8 cellular contexts compared by ENCODE assay signal in genomic region chr9:129237195-129237611, GRCh38. TPM values are rescaled to one million over a fixed set of nuclear protein-coding genes. Genes with fewer than 3 reads are reported as not detected.
DNase-seq lines count a peak whose midpoint lies in the region; ATAC-seq and TF ChIP-seq lines count a peak whose summit lies in the region.

No MANE protein-coding gene starts in this region.

- H3K9me3 ChIP-seq in NT2/D1 (ENCODE audit: insufficient read depth, low read length) (no peaks in the 10 kb centered on the region), sigmoid colon (no peaks in the 10 kb centered on the region)

- peak overlapping the region; percentile 24 for H3K9ac ChIP-seq in NT2/D1 (ENCODE audit: insufficient read length, low read depth)

- intact Hi-C loops in sigmoid colon (cut with DNase I): no loop called here

- H3K27me3 ChIP-seq in NT2/D1 (ENCODE audit: insufficient read depth, insufficient read length) (no peaks in the 10 kb centered on the region), sigmoid colon (no peaks in the 10 kb centered on the region)

- peak; percentile 54 for DNase-seq in AG08396 (ENCODE audit: low spot score)
- no peak for DNase-seq in NT2/D1 (ENCODE audit: low read depth, low spot score)
- DNase-seq in activated T-helper 1 cell treated with Interleukin-2 at 50 U/mL for 16 hours (ENCODE audit: low read depth): peak; percentile 29
- peak; percentile 29 for DNase-seq in kidney tubule cell (ENCODE audit: low spot score)
- peak; percentile 54 to 61 for DNase-seq in stimulated activated CD8-positive, alpha-beta memory T cell treated with anti-CD3 and anti-CD28 coated beads, Interleukin-7, amount 100 ng/mL, for 4 hours (ENCODE audit: low read depth in 2 of 2)
- no peak for DNase-seq in KG1 (lab: John Stamatoyannopoulos, UW)
- DNase-seq in sigmoid colon: no peak

- 20 to 22% methylated on average over 13 of the region's 13 CpGs for WGBS in sigmoid colon, 2 donors

- H3K27ac ChIP-seq in sigmoid colon: no peak overlapping the region

- TF ChIP-seq POLR2A in sigmoid colon (IDR thresholded peaks at IDR 0.05): no peak

- no peak overlapping the region for H3K4me3 ChIP-seq in NT2/D1 (ENCODE audit: insufficient read length, low read depth)
- H3K4me3 ChIP-seq in sigmoid colon: no peak overlapping the region

- no peak for TF ChIP-seq CTCF in sigmoid colon (IDR thresholded peaks at IDR 0.05)

- no peak for ATAC-seq in HG03521 (IDR thresholded peaks at IDR 0.05; ENCODE audit: unreplicated experiment)

- H3K36me3 ChIP-seq in NT2/D1 (ENCODE audit: insufficient read depth, insufficient read length, low read length): no peaks in the 10 kb centered on the region
- no peaks in the 10 kb centered on the region for H3K36me3 ChIP-seq in sigmoid colon

- no peak for TF ChIP-seq EP300 in sigmoid colon (IDR thresholded peaks at IDR 0.05)

- peaks cover 8% of the 10 kb centered on the region for H3K4me1 ChIP-seq in NT2/D1 (ENCODE audit: insufficient read depth, insufficient read length)
- peaks cover 0 to 10% (median 9%) of the 10 kb centered on the region in 4 donors for H3K4me1 ChIP-seq in sigmoid colon

RNA-seq across cellular contexts. Expression of gene IER5L, which starts 59.1 kb away (rescaled TPM):
- total RNA-seq in sigmoid colon: 10 to 100 TPM in 2 of 4 donors, 1 to 10 TPM in 2; 4.4 to 17.4 (median 10.2) TPM
- polyA plus RNA-seq in sigmoid colon: 1 to 10 TPM; 2.3 to 6.7 (median 6.0) TPM

Comparison
In these comparisons a context has a peak if more than half of its experiments do, and no peak if none do; other contexts are left out.
1. DNase-seq: peak in AG08396 (single experiment), activated T-helper 1 cell treated with Interleukin-2 at 50 U/mL for 16 hours (single experiment), kidney tubule cell (single experiment) and stimulated activated CD8-positive, alpha-beta memory T cell treated with anti-CD3 and anti-CD28 coated beads, Interleukin-7, amount 100 ng/mL, for 4 hours (2 of 2); none in NT2/D1 (single experiment), KG1 (single experiment) and sigmoid colon (single experiment).